ENCODE assay signal across 19 cellular contexts in genomic region chr3:108416111-108416869, GRCh38.
DNase-seq lines count a peak whose midpoint lies in the region; ATAC-seq, FAIRE-seq and TF ChIP-seq lines count a peak whose summit lies in the region.
"Had no signal": no experiment of that assay in that cellular context is flagged by ENCODE, and none has a peak within 500 bp of the region (broad histone marks: within the 10 kb centered on the region; RNA-seq: fewer than 3 reads in every experiment).

No MANE protein-coding gene starts in this region.

- no peaks in the 10 kb centered on the region for H3K4me1 Mint-ChIP-seq in effector memory CD8-positive, alpha-beta T cell (ENCODE audit: low read depth in 2 of 2)
- H3K4me1 Mint-ChIP-seq: CD4-positive, alpha-beta memory T cell had no signal

- no peak for FAIRE-seq in endothelial cell of umbilical vein (lab: Jason Lieb, UNC)
- FAIRE-seq: GM12892 had no signal

- H3F3A ChIP-seq in PC-3 (ENCODE audit: low read length, unreplicated experiment): no peaks in the 10 kb centered on the region

- no peak overlapping the region for H3K4me3 ChIP-seq in PC-3 (ENCODE audit: low read length)
- H3K4me3 ChIP-seq in endothelial cell of umbilical vein (replicated peaks in 1 of 3; ENCODE audit: insufficient read depth in 1 of 3, low read depth in 1 of 3, low read length in 3 of 3): no peak overlapping the region
- H3K4me3 ChIP-seq: PC-9 had no signal

- no peak overlapping the region for H2AFZ ChIP-seq in PC-3 (ENCODE audit: low read length)
- no peak overlapping the region for H2AFZ ChIP-seq in endothelial cell of umbilical vein (ENCODE audit: low read depth, low read length)
- H2AFZ ChIP-seq: PC-9 had no signal

- no peaks in the 10 kb centered on the region for H3K9me2 ChIP-seq in PC-3 (replicated peaks; ENCODE audit: low read length)

- CTCF ChIA-PET in PC-3 (lab: Charles Lee) (no interaction called here), endothelial cell of umbilical vein (lab: Charles Lee) (no interaction called here)

- DNase-seq in activated naive CD4-positive, alpha-beta T cell treated with anti-CD3 and anti-CD28 coated beads, Interleukin-2, amount 50 U/mL, for 72 hours (ENCODE audit: low spot score in 2 of 2): no peak
- no peak for DNase-seq in activated naive CD4-positive, alpha-beta T cell treated with Interleukin-2 at 50 U/mL for 16 hours
- DNase-seq in PC-3: peak; percentile 19
- DNase-seq in endothelial cell of umbilical vein (ENCODE audit: low read depth, low spot score): no peak
- DNase-seq in stimulated activated naive CD8-positive, alpha-beta T cell treated with anti-CD3 and anti-CD28 coated beads, Interleukin-15, Interleukin-2, amounts not matched to agents 100 U/mL and 50 U/mL, for 24 hours: no peak
- no peak for DNase-seq in effector memory CD8-positive, alpha-beta T cell
- no peak for DNase-seq in cerebellum (ENCODE audit: low spot score)
- DNase-seq: CD4-positive, alpha-beta memory T cell; DMS79 treated with DMSO at 0.1 percent for 48 hours; GDM1; GOT3; NCI-H1105 treated with DMSO at 0.1 percent for 48 hours; NCI-H187; NCI-H446; PC-9 had no signal

- no peaks in the 10 kb centered on the region for H3K79me2 ChIP-seq in PC-3 (ENCODE audit: low read length)
- no peaks in the 10 kb centered on the region for H3K79me2 ChIP-seq in endothelial cell of umbilical vein (ENCODE audit: control insufficient read depth, insufficient read depth, low read length)

- H3K9me3 ChIP-seq in PC-3 (ENCODE audit: low read length) (no peaks in the 10 kb centered on the region), endothelial cell of umbilical vein (replicated peaks; ENCODE audit: control insufficient read depth, insufficient read depth, low read length) (no peaks in the 10 kb centered on the region)
- H3K9me3 ChIP-seq: BE2C had no signal

- H3K27ac ChIP-seq in PC-3 (ENCODE audit: low read length) (no peak overlapping the region), endothelial cell of umbilical vein (ENCODE audit: insufficient read depth, low read depth, low read length) (no peak overlapping the region)
- H3K27ac ChIP-seq: PC-9 had no signal

- TF ChIP-seq CTCF in PC-3 (conservative IDR thresholded peaks at IDR 0.05; ENCODE audit: low read depth, low read length) (no peak), endothelial cell of umbilical vein (IDR thresholded peaks at IDR 0.05; ENCODE audit: extremely low read depth in 1 of 2, insufficient read depth in 1 of 2, low read depth in 1 of 2, low read length in 2 of 2) (no peak)

- H3K27me3 Mint-ChIP-seq in effector memory CD8-positive, alpha-beta T cell: peaks cover 0 to 21% of the 10 kb centered on the region in 2 donors

- dilution Hi-C loops in endothelial cell of umbilical vein (cut with MboI; ENCODE audit: extremely low pct_ligation_motif_present, low sequenced_read_pairs): no loop called here

- peak overlapping the region in 1 of 2 donors; percentile 0 for H3K27ac Mint-ChIP-seq in activated naive CD4-positive, alpha-beta T cell treated with anti-CD3 and anti-CD28 coated beads, Interleukin-2, amount 50 U/mL, for 72 hours
- no peak overlapping the region for H3K27ac Mint-ChIP-seq in effector memory CD8-positive, alpha-beta T cell
- H3K27ac Mint-ChIP-seq: CD4-positive, alpha-beta memory T cell had no signal

- H3K36me3 ChIP-seq in PC-3 (ENCODE audit: low read depth, low read length): no peaks in the 10 kb centered on the region
- H3K36me3 ChIP-seq in endothelial cell of umbilical vein (ENCODE audit: control insufficient read depth in 2 of 2, extremely low read depth in 1 of 2, insufficient read depth in 2 of 2, low read length in 2 of 2): no peaks in the 10 kb centered on the region
- H3K36me3 ChIP-seq: BE2C had no signal

- TF ChIP-seq POLR2A in endothelial cell of umbilical vein (IDR thresholded peaks at IDR 0.05; ENCODE audit: low read depth, low read length): no peak

- no peaks in the 10 kb centered on the region for H3K36me3 Mint-ChIP-seq in activated naive CD4-positive, alpha-beta T cell treated with anti-CD3 and anti-CD28 coated beads, Interleukin-2, amount 50 U/mL, for 72 hours
- no peaks in the 10 kb centered on the region for H3K36me3 Mint-ChIP-seq in effector memory CD8-positive, alpha-beta T cell (ENCODE audit: insufficient read depth)
- H3K36me3 Mint-ChIP-seq: CD4-positive, alpha-beta memory T cell had no signal

- H3K9me3 Mint-ChIP-seq in activated naive CD4-positive, alpha-beta T cell treated with anti-CD3 and anti-CD28 coated beads, Interleukin-2, amount 50 U/mL, for 72 hours: no peaks in the 10 kb centered on the region
- no peaks in the 10 kb centered on the region for H3K9me3 Mint-ChIP-seq in effector memory CD8-positive, alpha-beta T cell

- H3K4me3 Mint-ChIP-seq in effector memory CD8-positive, alpha-beta T cell: no peak overlapping the region
- H3K4me3 Mint-ChIP-seq: CD4-positive, alpha-beta memory T cell had no signal

- no peaks in the 10 kb centered on the region for H3K9me1 ChIP-seq in endothelial cell of umbilical vein (replicated peaks; ENCODE audit: control insufficient read depth, extremely low read depth, insufficient read depth, low read length)

- H3K27me3 ChIP-seq in PC-3 (ENCODE audit: low read length): no peaks in the 10 kb centered on the region
- no peaks in the 10 kb centered on the region for H3K27me3 ChIP-seq in endothelial cell of umbilical vein (ENCODE audit: control insufficient read depth in 2 of 2, insufficient read depth in 2 of 2, low read length in 2 of 2)
- H3K27me3 ChIP-seq: BE2C had no signal

- no peak overlapping the region for H3K9ac ChIP-seq in PC-3 (ENCODE audit: low read length)
- H3K9ac ChIP-seq in endothelial cell of umbilical vein (replicated peaks; ENCODE audit: extremely low read depth, insufficient read depth, low read length): no peak overlapping the region

- no peak overlapping the region for H3K4me2 ChIP-seq in PC-3 (ENCODE audit: low read length)
- no peak overlapping the region for H3K4me2 ChIP-seq in endothelial cell of umbilical vein (ENCODE audit: insufficient read depth, low read length)
- H3K4me2 ChIP-seq: PC-9 had no signal

- no TSS peak for BruUV-seq in PC-3 (replicated peaks; lab: Mats Ljungman, UMichigan)
- BruUV-seq in endothelial cell of umbilical vein (replicated peaks; lab: Mats Ljungman, UMichigan): no TSS peak

- H4K20me1 ChIP-seq in PC-3 (ENCODE audit: low read length) (no peaks in the 10 kb centered on the region), endothelial cell of umbilical vein (replicated peaks; ENCODE audit: control insufficient read depth, extremely low read depth, insufficient read depth, low read length) (no peaks in the 10 kb centered on the region)

- peak; percentile 89 to 95 for ATAC-seq in activated naive CD4-positive, alpha-beta T cell treated with anti-CD3 and anti-CD28 coated beads, Interleukin-2, amount 50 U/mL, for 72 hours
- no peak for ATAC-seq in PC-3
- peak; percentile 80 for ATAC-seq in stimulated activated naive CD8-positive, alpha-beta T cell treated with anti-CD3 and anti-CD28 coated beads, Interleukin-15, Interleukin-2, amounts not matched to agents 100 U/mL and 50 U/mL, for 24 hours
- ATAC-seq in effector memory CD8-positive, alpha-beta T cell (replicated peaks): no peak
- no peak for ATAC-seq in HG02678 (IDR thresholded peaks at IDR 0.05; ENCODE audit: unreplicated experiment)
- ATAC-seq: Right ventricle myocardium inferior had no signal

- intact Hi-C loops in PC-3 (cut with micrococcal nuclease): no loop called here
- intact Hi-C loops in endothelial cell of umbilical vein (cut with micrococcal nuclease): no loop called here

- peaks cover 16% of the 10 kb centered on the region for H3K4me1 ChIP-seq in PC-3 (ENCODE audit: insufficient read depth, low read length)
- no peaks in the 10 kb centered on the region for H3K4me1 ChIP-seq in endothelial cell of umbilical vein (ENCODE audit: control insufficient read depth, extremely low read depth, insufficient read depth, low read length)

- POLR2A ChIA-PET in PC-3 (lab: Charles Lee; ENCODE audit: unreplicated experiment) (no interaction called here), endothelial cell of umbilical vein (lab: Charles Lee) (no interaction called here)

TF ChIP-seq in endothelial cell of umbilical vein, 7 proteins besides CTCF, POLR2A, EP300 and RAD21:
- TF ChIP-seq GATA2 (IDR thresholded peaks at IDR 0.05; ENCODE audit: insufficient read depth, insufficient read length, low read depth, low read length) (no peak), FOS (IDR thresholded peaks at IDR 0.05; ENCODE audit: borderline replicate concordance, insufficient read depth, low read length) (peak; percentile 36), JUN (IDR thresholded peaks at IDR 0.05; ENCODE audit: borderline replicate concordance, insufficient read depth, insufficient read length, low read depth) (no peak), MAX (IDR thresholded peaks at IDR 0.05; ENCODE audit: insufficient read depth, insufficient read length) (no peak)

Comparison
In these comparisons a context has a peak if more than half of its experiments do, and no peak if none do; other contexts are left out.
1. ATAC-seq: peak in activated naive CD4-positive, alpha-beta T cell treated with anti-CD3 and anti-CD28 coated beads, Interleukin-2, amount 50 U/mL, for 72 hours (2 of 2) and stimulated activated naive CD8-positive, alpha-beta T cell treated with anti-CD3 and anti-CD28 coated beads, Interleukin-15, Interleukin-2, amounts not matched to agents 100 U/mL and 50 U/mL, for 24 hours (single experiment); none in PC-3 (single experiment), effector memory CD8-positive, alpha-beta T cell (single experiment) and HG02678 (single experiment).